15 cellular contexts compared by ENCODE assay signal in genomic region chr3:178097576-178097975, GRCh38.
DNase-seq lines count a peak whose midpoint lies in the region; ATAC-seq, FAIRE-seq and TF ChIP-seq lines count a peak whose summit lies in the region.
"Had no signal": no experiment of that assay in that cellular context is flagged by ENCODE, and none has a peak within 500 bp of the region (broad histone marks: within the 10 kb centered on the region; RNA-seq: fewer than 3 reads in every experiment).

No MANE protein-coding gene starts in this region.

- H2AFZ ChIP-seq in HepG2 (ENCODE audit: low read length) (no peak overlapping the region), mesenchymal stem cell (ENCODE audit: low read depth, low read length) (no peak overlapping the region)

- no peak overlapping the region for H2BK15ac ChIP-seq in mesenchymal stem cell (ENCODE audit: low read depth, poor library complexity, severe bottlenecking)

- H4K20me1 ChIP-seq in HepG2 (ENCODE audit: insufficient read depth, low read length): no peaks in the 10 kb centered on the region

- intact Hi-C loops in HepG2 (cut with micrococcal nuclease; ENCODE audit: unreplicated experiment) (no loop called here), right lobe of liver (cut with DNase I) (no loop called here)

- H3K14ac ChIP-seq in mesenchymal stem cell (ENCODE audit: low read length in 2 of 2): no peak overlapping the region

- H3K4me1 Mint-ChIP-seq in endodermal cell: peaks cover 12% of the 10 kb centered on the region

- POLR2A ChIA-PET in HepG2 (lab: Yijun Ruan, JAX): no interaction called here

- FAIRE-seq in HepG2 (lab: Jason Lieb, UNC) (no peak), GM19239 (lab: Jason Lieb, UNC) (no peak)

- no peak overlapping the region for H3K18ac ChIP-seq in mesenchymal stem cell (ENCODE audit: low read depth in 1 of 2, low read length in 2 of 2)

- no peaks in the 10 kb centered on the region for H3K27me3 Mint-ChIP-seq in endodermal cell (ENCODE audit: insufficient read depth)

- no peak overlapping the region for H4K8ac ChIP-seq in mesenchymal stem cell (ENCODE audit: low read length)

- H2BK120ac ChIP-seq in mesenchymal stem cell (ENCODE audit: low read depth, low read length): no peak overlapping the region

- H3K23ac ChIP-seq in mesenchymal stem cell (ENCODE audit: low read length in 2 of 2): no peak overlapping the region

- H2BK5ac ChIP-seq in mesenchymal stem cell (ENCODE audit: low read depth, low read length, poor library complexity, severe bottlenecking): no peak overlapping the region

- H3K27ac ChIP-seq in HepG2 (ENCODE audit: extremely low read length, insufficient read depth, low read length) (no peak overlapping the region), right lobe of liver (no peak overlapping the region), mesenchymal stem cell (ENCODE audit: low read length, poor library complexity, severe bottlenecking) (no peak overlapping the region), endodermal cell (ENCODE audit: low read depth, low read length) (no peak overlapping the region)
- H3K27ac ChIP-seq: C4-2B, Peyer's patch, thoracic aorta had no signal

- in situ Hi-C loops in HepG2 (cut with HindIII; ENCODE audit: extremely low pct_ligation_motif_present, low pct_unique_long_range_greater_than_20kb) (no loop called here), GM13977 (cut with MboI; ENCODE audit: low pct_unique_long_range_greater_than_20kb, low sequenced_read_pairs, unreplicated experiment) (no loop called here)

- no peak overlapping the region for H3K4ac ChIP-seq in mesenchymal stem cell (ENCODE audit: low read depth in 1 of 2, low read length in 2 of 2)

- TF ChIP-seq POLR2A in HepG2 (IDR thresholded peaks at IDR 0.05; ENCODE audit: insufficient read depth in 1 of 2, low read depth in 2 of 2, low read length in 2 of 2): no peak
- TF ChIP-seq POLR2A in right lobe of liver (IDR thresholded peaks at IDR 0.05): no peak

- BruUV-seq in HepG2 (replicated peaks; lab: Mats Ljungman, UMichigan): no TSS peak

- H3K4me3 ChIP-seq in HepG2 (replicated peaks in 1 of 3; ENCODE audit: insufficient read depth in 1 of 3, low read depth in 2 of 3, low read length in 3 of 3): no peak overlapping the region
- H3K4me3 ChIP-seq in right lobe of liver: no peak overlapping the region
- no peak overlapping the region for H3K4me3 ChIP-seq in cardiac fibroblast (replicated peaks in 1 of 2; ENCODE audit: low read depth in 2 of 2, low read length in 2 of 2)
- no peak overlapping the region for H3K4me3 ChIP-seq in mesenchymal stem cell (ENCODE audit: insufficient read depth in 1 of 2, low read depth in 1 of 2, low read length in 2 of 2)
- H3K4me3 ChIP-seq in endodermal cell (ENCODE audit: low read length): no peak overlapping the region
- H3K4me3 ChIP-seq: Peyer's patch, thoracic aorta had no signal

- no peaks in the 10 kb centered on the region for H3K36me3 ChIP-seq in HepG2 (replicated peaks in 1 of 2; ENCODE audit: control insufficient read depth in 1 of 2, insufficient read depth in 2 of 2, low read length in 2 of 2)
- no peaks in the 10 kb centered on the region for H3K36me3 ChIP-seq in right lobe of liver
- no peaks in the 10 kb centered on the region for H3K36me3 ChIP-seq in mesenchymal stem cell (ENCODE audit: control insufficient read depth in 1 of 2, insufficient read depth in 2 of 2, low read depth in 1 of 2, low read length in 2 of 2)
- no peaks in the 10 kb centered on the region for H3K36me3 ChIP-seq in endodermal cell (ENCODE audit: control insufficient read depth, insufficient read depth, low read length)
- H3K36me3 ChIP-seq: Peyer's patch, thoracic aorta had no signal

- no peaks in the 10 kb centered on the region for H3K27me3 ChIP-seq in HepG2 (ENCODE audit: control insufficient read depth in 1 of 2, insufficient read depth in 2 of 2, low read length in 2 of 2)
- no peaks in the 10 kb centered on the region for H3K27me3 ChIP-seq in right lobe of liver
- H3K27me3 ChIP-seq in mesenchymal stem cell (ENCODE audit: control insufficient read depth in 1 of 2, insufficient read depth in 1 of 2, low read length in 2 of 2): no peaks in the 10 kb centered on the region
- no peaks in the 10 kb centered on the region for H3K27me3 ChIP-seq in endodermal cell (ENCODE audit: control insufficient read depth, insufficient read depth, low read length, poor library complexity, severe bottlenecking)
- H3K27me3 ChIP-seq: Peyer's patch had no signal

- WGBS in HepG2 (ENCODE audit: low lambda C conversion rate): 0% methylated on average over 1 of the region's 1 CpG
- 17% methylated on average over 1 of the region's 1 CpG for WGBS in right lobe of liver (ENCODE audit: insufficient coverage, low coverage, low lambda C conversion rate, missing lambda C conversion rate)
- WGBS in mesenchymal stem cell: 50% methylated on average over 1 of the region's 1 CpG
- WGBS in endodermal cell (ENCODE audit: insufficient coverage in 1 of 2, insufficient read length in 1 of 2), 2 experiments: 92% methylated on average over 1 of the region's 1 CpG; no CpG with 5 or more reads in 1 of the 2 experiments

- no peaks in the 10 kb centered on the region for H3K79me2 ChIP-seq in HepG2 (ENCODE audit: insufficient read depth, low read length)

- no peak for TF ChIP-seq RAD21 in HepG2 (CRISPR knock-in tag; IDR thresholded peaks at IDR 0.05)

- H3K36me3 Mint-ChIP-seq in endodermal cell (ENCODE audit: low read depth): peaks cover 4% of the 10 kb centered on the region

- H3K4me2 ChIP-seq in HepG2 (ENCODE audit: low read depth, low read length): no peak overlapping the region
- H3K4me2 ChIP-seq in mesenchymal stem cell (ENCODE audit: low read length, poor library complexity, severe bottlenecking): no peak overlapping the region

- no peak overlapping the region for H3K27ac Mint-ChIP-seq in endodermal cell

- H3K4me1 ChIP-seq in HepG2 (ENCODE audit: insufficient read depth, low read length): no peaks in the 10 kb centered on the region
- H3K4me1 ChIP-seq in right lobe of liver: no peaks in the 10 kb centered on the region
- H3K4me1 ChIP-seq in mesenchymal stem cell (ENCODE audit: control insufficient read depth, insufficient read depth, low read depth, low read length): no peaks in the 10 kb centered on the region
- no peaks in the 10 kb centered on the region for H3K4me1 ChIP-seq in endodermal cell (ENCODE audit: control insufficient read depth, insufficient read depth, low read length)
- H3K4me1 ChIP-seq: Peyer's patch had no signal

- H2BK12ac ChIP-seq in mesenchymal stem cell (ENCODE audit: low read length in 2 of 2): no peak overlapping the region

- DNase-seq in HepG2 (ENCODE audit: low spot score) (no peak), right lobe of liver (no peak), cardiac fibroblast (ENCODE audit: low read depth in 2 of 2) (peak; percentile 83 to 96), mesenchymal stem cell (peak; percentile 90), GM13977 (ENCODE audit: low spot score) (no peak), GM19239 (ENCODE audit: insufficient read length, low spot score) (no peak), activated gamma-delta T cell treated with Interleukin-2 at 50 U/mL for 16 hours (no peak), endodermal cell (no peak)
- DNase-seq: activated effector memory CD4-positive, alpha-beta T cell treated with Interleukin-2 at 50 U/mL for 16 hours; effector CD4-positive, alpha-beta T cell; NCI-H146; nucleus accumbens; Peyer's patch had no signal

- TF ChIP-seq CTCF in HepG2 (CRISPR knock-in tag; IDR thresholded peaks at IDR 0.05) (no peak), right lobe of liver (IDR thresholded peaks at IDR 0.05) (no peak), cardiac fibroblast (IDR thresholded peaks at IDR 0.05; ENCODE audit: low read depth, low read length) (no peak), GM13977 (IDR thresholded peaks at IDR 0.05; ENCODE audit: extremely low read depth, insufficient read depth, missing control alignments) (no peak), endodermal cell (conservative IDR thresholded peaks at IDR 0.05) (no peak)

- no peak overlapping the region for H3K9ac ChIP-seq in HepG2 (ENCODE audit: insufficient read depth, low read depth, low read length)
- no peak overlapping the region for H3K9ac ChIP-seq in mesenchymal stem cell (ENCODE audit: low read length)
- H3K9ac ChIP-seq in endodermal cell (ENCODE audit: extremely low read depth, low read length, poor library complexity, severe bottlenecking): no peak overlapping the region

- CTCF ChIA-PET in HepG2 (lab: Yijun Ruan, JAX; ENCODE audit: low intra/inter-chr PET ratio, low total read pairs): no interaction called here

- no peak overlapping the region for H4K91ac ChIP-seq in mesenchymal stem cell (ENCODE audit: low read length)

- no peak overlapping the region for H3K4me3 Mint-ChIP-seq in endodermal cell

- no peaks in the 10 kb centered on the region for H3K79me1 ChIP-seq in mesenchymal stem cell (replicated peaks; ENCODE audit: low read length, poor library complexity, severe bottlenecking)

- no peak overlapping the region for H2AK5ac ChIP-seq in mesenchymal stem cell (ENCODE audit: low read length, severe bottlenecking)

- H3K9me3 ChIP-seq in HepG2 (ENCODE audit: low read length): no peaks in the 10 kb centered on the region
- no peaks in the 10 kb centered on the region for H3K9me3 ChIP-seq in right lobe of liver
- H3K9me3 ChIP-seq in mesenchymal stem cell (ENCODE audit: control insufficient read depth, low read length): peaks cover 19% of the 10 kb centered on the region
- H3K9me3 ChIP-seq in endodermal cell (ENCODE audit: control insufficient read depth, low read length): peaks cover 4% of the 10 kb centered on the region
- H3K9me3 ChIP-seq: Peyer's patch, thoracic aorta had no signal

- peaks cover 21% of the 10 kb centered on the region for H3K9me3 Mint-ChIP-seq in endodermal cell

- TF ChIP-seq EP300 in HepG2 (IDR thresholded peaks at IDR 0.05; ENCODE audit: low read depth in 2 of 2, low read length in 2 of 2) (no peak), HepG2 (CRISPR knock-in tag; IDR thresholded peaks at IDR 0.05; ENCODE audit: borderline replicate concordance) (no peak)

- ATAC-seq in HepG2 (no peak), right lobe of liver (no peak)

TF ChIP-seq in HepG2, 621 proteins besides CTCF, POLR2A, EP300 and RAD21:
- no peak for TF ChIP-seq ZNF772 (CRISPR knock-in tag; IDR thresholded peaks at IDR 0.05)
- TF ChIP-seq CEBPB (IDR thresholded peaks at IDR 0.05; ENCODE audit: borderline replicate concordance, low read depth, low read length): 0 out of 2 replicates have a peak, but pooled peaks have one; percentile 50
- no peak for TF ChIP-seq STAT5B (CRISPR knock-in tag; IDR thresholded peaks at IDR 0.05)
- no peak for TF ChIP-seq TAF1 (CRISPR knock-in tag; IDR thresholded peaks at IDR 0.05)

Comparison
In these comparisons a context has a peak if more than half of its experiments do, and no peak if none do; other contexts are left out.
1. DNase-seq: peak in cardiac fibroblast (2 of 2) and mesenchymal stem cell (single experiment); none in HepG2 (single experiment), right lobe of liver (0 of 3), GM13977 (single experiment), GM19239 (single experiment), activated gamma-delta T cell treated with Interleukin-2 at 50 U/mL for 16 hours (single experiment) and endodermal cell (single experiment).